Comparison of ENCODE assay signal across 9 cellular contexts in the genomic region with DNA sequence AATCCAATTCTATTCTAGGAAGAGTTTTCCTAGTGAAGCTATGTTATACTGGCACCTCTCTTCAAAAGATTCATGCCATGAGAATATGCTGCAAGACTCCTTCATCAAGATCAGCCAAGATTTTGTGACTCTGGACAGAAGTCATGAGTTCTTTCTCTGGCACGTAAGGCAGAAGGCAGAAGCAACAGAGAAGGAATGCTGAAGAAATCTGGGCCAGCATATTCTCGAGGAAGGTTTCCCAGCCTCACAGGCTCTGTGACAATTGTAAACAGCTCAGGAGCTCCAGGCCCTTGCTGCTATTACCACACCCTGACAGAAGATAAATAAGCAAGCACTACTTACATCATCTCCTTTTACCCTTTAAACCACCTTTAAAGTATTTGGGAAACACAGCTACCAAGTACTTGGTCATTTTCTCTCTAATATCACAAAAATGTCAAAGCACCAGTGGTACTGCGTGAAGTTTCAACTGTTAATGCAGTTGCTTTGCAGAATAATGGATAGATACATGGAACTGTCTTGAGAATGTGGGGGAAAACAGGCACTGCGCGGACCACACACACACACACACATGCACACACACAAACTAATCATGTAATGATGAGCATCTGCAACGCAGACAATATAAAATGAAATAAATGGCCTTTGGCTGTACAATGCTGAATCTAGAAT. TPM values are rescaled to one million over a fixed set of nuclear protein-coding genes. Genes with fewer than 3 reads are reported as not detected.
A peak's percentile ranks its signal among the peaks of the same experiment; 100 is the strongest.
DNase-seq lines count a peak whose midpoint lies in the region; ATAC-seq, FAIRE-seq and TF ChIP-seq lines count a peak whose summit lies in the region.
"Had no signal": no experiment of that assay in that cellular context is flagged by ENCODE, and none has a peak within 500 bp of the region (broad histone marks: within the 10 kb centered on the region; RNA-seq: fewer than 3 reads in every experiment).

No MANE protein-coding gene starts in this region.

- no peak for TF ChIP-seq RAD21 in HepG2 (CRISPR knock-in tag; IDR thresholded peaks at IDR 0.05)

- H2AFZ ChIP-seq in HepG2 (ENCODE audit: low read length) = no peak overlapping the region

- H4K20me1 ChIP-seq in HepG2 (ENCODE audit: insufficient read depth, low read length) = peaks cover 38% of the 10 kb centered on the region

- CTCF ChIA-PET in HepG2 (lab: Yijun Ruan, JAX; ENCODE audit: low intra/inter-chr PET ratio, low total read pairs) = no interaction called here

- H3K4me1 ChIP-seq in HUES48 (ENCODE audit: control insufficient read depth, insufficient read depth, low read length) (peaks cover 19% of the 10 kb centered on the region), HepG2 (ENCODE audit: insufficient read depth, low read length) (peaks cover 13% of the 10 kb centered on the region), tibial artery (peaks cover 0 to 29% (median 13%) of the 10 kb centered on the region in 4 donors)

- FAIRE-seq in HepG2 (lab: Jason Lieb, UNC) = no peak

- no peak overlapping the region for H3K4me3 Mint-ChIP-seq in chondrocyte (ENCODE audit: unreplicated experiment)
- no peak overlapping the region for H3K4me3 Mint-ChIP-seq in activated T-helper 17 cell treated with anti-CD3 and anti-CD28 coated beads, Interleukin-2, amount 50 U/mL, for 72 hours

- H3K9me3 Mint-ChIP-seq in chondrocyte (ENCODE audit: low read depth) = peaks cover 3% of the 10 kb centered on the region
- H3K9me3 Mint-ChIP-seq in activated T-helper 17 cell treated with anti-CD3 and anti-CD28 coated beads, Interleukin-2, amount 50 U/mL, for 72 hours = no peaks in the 10 kb centered on the region

- H3K9ac ChIP-seq in HUES48 (ENCODE audit: low read depth, low read length) (no peak overlapping the region), HepG2 (ENCODE audit: insufficient read depth, low read depth, low read length) (no peak overlapping the region)

- TF ChIP-seq EP300 in HepG2 (IDR thresholded peaks at IDR 0.05; ENCODE audit: low read depth in 2 of 2, low read length in 2 of 2) = no peak
- TF ChIP-seq EP300 in HepG2 (CRISPR knock-in tag; IDR thresholded peaks at IDR 0.05; ENCODE audit: borderline replicate concordance) = no peak

- H3K36me3 ChIP-seq in HUES48 (ENCODE audit: control insufficient read depth, insufficient read depth, low read length) (peaks cover 11% of the 10 kb centered on the region), HepG2 (replicated peaks in 1 of 2; ENCODE audit: control insufficient read depth in 1 of 2, insufficient read depth in 2 of 2, low read length in 2 of 2) (peaks cover 0 to 16% of the 10 kb centered on the region in 2 experiments; a peak in 3 of 5 replicates), tibial artery (no peaks in the 10 kb centered on the region)

- peak overlapping the region; percentile 67 for H3K27ac ChIP-seq in HUES48 (ENCODE audit: low read depth, low read length)
- H3K27ac ChIP-seq in HepG2 (ENCODE audit: extremely low read length, insufficient read depth, low read length) = no peak overlapping the region
- peak overlapping the region; percentile 53 to 57 for H3K27ac ChIP-seq in tibial artery

- no peaks in the 10 kb centered on the region for H3K27me3 Mint-ChIP-seq in chondrocyte (ENCODE audit: low read depth)
- H3K27me3 Mint-ChIP-seq in activated T-helper 17 cell treated with anti-CD3 and anti-CD28 coated beads, Interleukin-2, amount 50 U/mL, for 72 hours = no peaks in the 10 kb centered on the region

- H3K4me2 ChIP-seq in HepG2 (ENCODE audit: low read depth, low read length) = no peak overlapping the region

- H3K79me2 ChIP-seq in HepG2 (ENCODE audit: insufficient read depth, low read length) = peaks cover 84% of the 10 kb centered on the region

- peak overlapping the region; percentile 94 for H3K27ac Mint-ChIP-seq in chondrocyte (ENCODE audit: unreplicated experiment)
- H3K27ac Mint-ChIP-seq in activated T-helper 17 cell treated with anti-CD3 and anti-CD28 coated beads, Interleukin-2, amount 50 U/mL, for 72 hours = no peak overlapping the region

- no peaks in the 10 kb centered on the region for H3K9me3 ChIP-seq in HUES48 (ENCODE audit: control insufficient read depth, insufficient read depth, low read length)
- no peaks in the 10 kb centered on the region for H3K9me3 ChIP-seq in HepG2 (ENCODE audit: low read length)
- no peaks in the 10 kb centered on the region for H3K9me3 ChIP-seq in tibial artery

- POLR2A ChIA-PET in HepG2 (lab: Yijun Ruan, JAX) = interaction anchor here (1.2 kb wide), 1 partner anchor 56 kb away, joined by 6 read pairs; a partner anchor contains a TSS

- peaks cover 24% of the 10 kb centered on the region for H3K4me1 Mint-ChIP-seq in chondrocyte (ENCODE audit: low read depth)
- peaks cover 38% of the 10 kb centered on the region for H3K4me1 Mint-ChIP-seq in activated T-helper 17 cell treated with anti-CD3 and anti-CD28 coated beads, Interleukin-2, amount 50 U/mL, for 72 hours

- in situ Hi-C loops in HepG2 (cut with HindIII; ENCODE audit: extremely low pct_ligation_motif_present, low pct_unique_long_range_greater_than_20kb) = no loop called here

- H3K36me3 Mint-ChIP-seq in chondrocyte (ENCODE audit: low read depth) = peaks cover 4% of the 10 kb centered on the region
- peaks cover 77% of the 10 kb centered on the region for H3K36me3 Mint-ChIP-seq in activated T-helper 17 cell treated with anti-CD3 and anti-CD28 coated beads, Interleukin-2, amount 50 U/mL, for 72 hours (ENCODE audit: low read depth)

- no peak overlapping the region for H3K4me3 ChIP-seq in HUES48 (ENCODE audit: low read depth, low read length)
- no peak overlapping the region for H3K4me3 ChIP-seq in HepG2 (replicated peaks in 1 of 3; ENCODE audit: insufficient read depth in 1 of 3, low read depth in 2 of 3, low read length in 3 of 3)
- H3K4me3 ChIP-seq in tibial artery = no peak overlapping the region

- no peak; the same call in 2 of the 3 replicates for ATAC-seq in HepG2
- no peak for ATAC-seq in activated T-helper 17 cell treated with anti-CD3 and anti-CD28 coated beads, Interleukin-2, amount 50 U/mL, for 72 hours (replicated peaks)

- TF ChIP-seq CTCF in chondrocyte (IDR thresholded peaks at IDR 0.05) (no peak), HepG2 (CRISPR knock-in tag; IDR thresholded peaks at IDR 0.05) (no peak), tibial artery (IDR thresholded peaks at IDR 0.05) (no peak)

- BruUV-seq in HepG2 (replicated peaks; lab: Mats Ljungman, UMichigan) = no TSS peak

- DNase-seq in chondrocyte (ENCODE audit: low spot score) = no peak
- no peak for DNase-seq in HepG2 (ENCODE audit: low spot score)
- peak; percentile 51 to 72 for DNase-seq in tibial artery
- no peak for DNase-seq in activated T-cell treated with anti-CD3 and anti-CD28 coated beads for 4 hours
- no peak for DNase-seq in activated CD4-positive, CD25-positive, alpha-beta regulatory T cell (lab: John Stamatoyannopoulos, UW)
- DNase-seq: NCI-H1436 treated with DMSO at 0.1 percent for 48 hours had no signal

- intact Hi-C loops in HepG2 (cut with micrococcal nuclease; ENCODE audit: unreplicated experiment) = no loop called here
- intact Hi-C loops in tibial artery (cut with DNase I; ENCODE audit: low total_unique reads) = no loop called here

- 84% methylated on average over 6 of the region's 6 CpGs for WGBS in HepG2 (ENCODE audit: low lambda C conversion rate)

- H3K27me3 ChIP-seq in HUES48 (ENCODE audit: control insufficient read depth, insufficient read depth, low read length) = no peaks in the 10 kb centered on the region
- no peaks in the 10 kb centered on the region for H3K27me3 ChIP-seq in HepG2 (ENCODE audit: control insufficient read depth in 1 of 2, insufficient read depth in 2 of 2, low read length in 2 of 2)
- H3K27me3 ChIP-seq in tibial artery = no peaks in the 10 kb centered on the region

- TF ChIP-seq POLR2A in HepG2 (IDR thresholded peaks at IDR 0.05; ENCODE audit: insufficient read depth in 1 of 2, low read depth in 2 of 2, low read length in 2 of 2) = no peak

RNA-seq across cellular contexts. Expression of a gene that starts 55.4 kb away (rescaled TPM):
- total RNA-seq in chondrocyte (25.6 to 37.7 TPM (median 27.4 TPM) in 3 replicates), HepG2 (2016; rRNA removed; fragmentation: Illumina TruSeq; extraction: Trizol) (38.4 and 40.3 TPM in 2 replicates)
- total RNA-seq in HepG2 (2016; cell fraction: cytosol; rRNA removed; fragmentation: Illumina TruSeq; extraction: Trizol; ENCODE audit: low read depth) = 10.7 and 12.3 TPM in 2 replicates
- total RNA-seq in HepG2 (2016; cell fraction: insoluble cytoplasmic fraction; rRNA removed; fragmentation: Illumina TruSeq; extraction: Trizol) = 38.6 and 40.4 TPM in 2 replicates
- 16.8 and 20.9 TPM in 2 replicates for total RNA-seq in HepG2 (2016; cell fraction: membrane; rRNA removed; fragmentation: Illumina TruSeq; extraction: Trizol)
- 81.6 and 85.4 TPM in 2 replicates for total RNA-seq in HepG2 (2016; cell fraction: nucleus; rRNA removed; fragmentation: Illumina TruSeq; extraction: Trizol)
- 27.9 and 28.0 TPM in 2 replicates for polyA plus RNA-seq in HepG2 (2011; rRNA removed)
- polyA plus RNA-seq in HepG2 (2011; cell fraction: cytosol; rRNA removed) = 7.7 and 13.6 TPM in 2 replicates
- polyA plus RNA-seq in HepG2 (2011; cell fraction: nucleus; rRNA removed) = 30.7 and 36.2 TPM in 2 replicates
- 18.1 and 21.3 TPM in 2 replicates for polyA plus RNA-seq in HepG2 (2012)
- 1.9 and 2.2 TPM in 2 replicates for polyA plus RNA-seq in HepG2 (2016; cell fraction: cytosol; fragmentation: Illumina TruSeq; extraction: Trizol; ENCODE audit: low read depth)
- 24.9 and 26.1 TPM in 2 replicates for polyA plus RNA-seq in HepG2 (2016; cell fraction: insoluble cytoplasmic fraction; fragmentation: Illumina TruSeq; extraction: Trizol; ENCODE audit: low read depth)
- 4.1 and 5.1 TPM in 2 replicates for polyA plus RNA-seq in HepG2 (2016; cell fraction: membrane; fragmentation: Illumina TruSeq; extraction: Trizol; ENCODE audit: low read depth)
- polyA plus RNA-seq in HepG2 (2016; cell fraction: nucleus; fragmentation: Illumina TruSeq; extraction: Trizol; ENCODE audit: insufficient read depth, low read depth) = 44.4 and 44.5 TPM in 2 replicates
- polyA minus RNA-seq in HepG2 (2011; rRNA and poly(A)+ RNA removed; ENCODE audit: low replicate concordance) = 62.5 and 66.5 TPM in 2 replicates
- polyA minus RNA-seq in HepG2 (2011; cell fraction: cytosol; rRNA and poly(A)+ RNA removed) = 30.2 and 41.5 TPM in 2 replicates
- polyA minus RNA-seq in HepG2 (2011; cell fraction: nucleus; rRNA and poly(A)+ RNA removed) = 252 and 263 TPM in 2 replicates
- total RNA-seq in activated T-helper 17 cell treated with anti-CD3 and anti-CD28 coated beads, Interleukin-2, amount 50 U/mL, for 72 hours = 10 to 100 TPM; 54.2 to 69.4 TPM

RNA-seq across cellular contexts. Expression of a gene that starts 57.9 kb away (rescaled TPM):
- total RNA-seq in chondrocyte (not detected in 3 replicates), HepG2 (2016; rRNA removed; fragmentation: Illumina TruSeq; extraction: Trizol) (not detected in 2 replicates)
- total RNA-seq in HepG2 (2016; cell fraction: cytosol; rRNA removed; fragmentation: Illumina TruSeq; extraction: Trizol; ENCODE audit: low read depth) = not detected in 2 replicates
- total RNA-seq in HepG2 (2016; cell fraction: insoluble cytoplasmic fraction; rRNA removed; fragmentation: Illumina TruSeq; extraction: Trizol) = not detected in 2 replicates
- total RNA-seq in HepG2 (2016; cell fraction: membrane; rRNA removed; fragmentation: Illumina TruSeq; extraction: Trizol) = not detected in 2 replicates
- total RNA-seq in HepG2 (2016; cell fraction: nucleus; rRNA removed; fragmentation: Illumina TruSeq; extraction: Trizol) = not detected in 2 replicates
- polyA plus RNA-seq in HepG2 (2011; rRNA removed) = not detected in 2 replicates
- polyA plus RNA-seq in HepG2 (2011; cell fraction: cytosol; rRNA removed) = not detected in 2 replicates
- not detected in 2 replicates for polyA plus RNA-seq in HepG2 (2011; cell fraction: nucleus; rRNA removed)
- polyA plus RNA-seq in HepG2 (2012) = not detected in 2 replicates
- not detected in 2 replicates for polyA plus RNA-seq in HepG2 (2016; cell fraction: cytosol; fragmentation: Illumina TruSeq; extraction: Trizol; ENCODE audit: low read depth)
- polyA plus RNA-seq in HepG2 (2016; cell fraction: insoluble cytoplasmic fraction; fragmentation: Illumina TruSeq; extraction: Trizol; ENCODE audit: low read depth) = not detected in 2 replicates
- polyA plus RNA-seq in HepG2 (2016; cell fraction: membrane; fragmentation: Illumina TruSeq; extraction: Trizol; ENCODE audit: low read depth) = not detected in 2 replicates
- not detected in 2 replicates for polyA plus RNA-seq in HepG2 (2016; cell fraction: nucleus; fragmentation: Illumina TruSeq; extraction: Trizol; ENCODE audit: insufficient read depth, low read depth)
- polyA minus RNA-seq in HepG2 (2011; rRNA and poly(A)+ RNA removed; ENCODE audit: low replicate concordance) = not detected in 2 replicates
- polyA minus RNA-seq in HepG2 (2011; cell fraction: cytosol; rRNA and poly(A)+ RNA removed) = not detected in 2 replicates
- polyA minus RNA-seq in HepG2 (2011; cell fraction: nucleus; rRNA and poly(A)+ RNA removed) = 0.26 TPM in 1 of 2 replicates, not detected in the other
- total RNA-seq in activated T-helper 17 cell treated with anti-CD3 and anti-CD28 coated beads, Interleukin-2, amount 50 U/mL, for 72 hours = not detected
- total RNA-seq: activated CD8-positive, alpha-beta memory T cell treated with anti-CD3 and anti-CD28 coated beads for 36 hours had no signal

Comparison
In these comparisons a context has a peak if more than half of its experiments do, and no peak if none do; other contexts are left out.
1. DNase-seq: peak in tibial artery (2 of 2); none in chondrocyte (single experiment), HepG2 (single experiment), activated T-cell treated with anti-CD3 and anti-CD28 coated beads for 4 hours (single experiment) and activated CD4-positive, CD25-positive, alpha-beta regulatory T cell (0 of 4).